Comparison of ENCODE assay signal across 14 cellular contexts in genomic region chr18:79875931-79876461, GRCh38.
"Had no signal": no experiment of that assay in that cellular context is flagged by ENCODE, and none has a peak within 500 bp of the region (broad histone marks: within the 10 kb centered on the region; RNA-seq: fewer than 3 reads in every experiment).

No MANE protein-coding gene starts in this region.

- H3K27me3 ChIP-seq: upper lobe of left lung had no signal

- DNase-seq: activated CD4-positive, alpha-beta memory T cell treated with anti-CD3 and anti-CD28 coated beads for 36 hours; activated naive CD4-positive, alpha-beta T cell treated with Interleukin-2 at 50 U/mL for 16 hours; foreskin fibroblast; glutamatergic neuron; naive thymus-derived CD8-positive, alpha-beta T cell; stimulated activated CD4-positive, alpha-beta T cell treated with anti-CD3 and anti-CD28 coated beads, Interleukin-4, amount 100 ng/mL, for 4 hours; stimulated activated CD8-positive, alpha-beta memory T cell treated with anti-CD3 and anti-CD28 coated beads, Interleukin-4, amount 100 ng/mL, for 48 hours; stimulated activated naive CD4-positive, alpha-beta T cell treated with Interleukin-2 at 50 U/mL for 16 hours had no signal

- H3K27ac Mint-ChIP-seq: activated CD4-positive, alpha-beta memory T cell treated with anti-CD3 and anti-CD28 coated beads for 36 hours; activated T-helper 1 cell treated with anti-CD3 and anti-CD28 coated beads, Interleukin-12 subunit alpha, Interleukin-12 subunit beta, Interleukin-2, Interleukin-4 antibody, amounts not matched to agents 30 ng/mL and 10 ng/mL and 1 ng/mL, durations not matched to agents 14 hours and 24 hours and 36 hours had no signal

- H3K4me3 Mint-ChIP-seq: activated CD4-positive, alpha-beta memory T cell treated with anti-CD3 and anti-CD28 coated beads for 36 hours; activated T-helper 1 cell treated with anti-CD3 and anti-CD28 coated beads, Interleukin-12 subunit alpha, Interleukin-12 subunit beta, Interleukin-2, Interleukin-4 antibody, amounts not matched to agents 30 ng/mL and 10 ng/mL and 1 ng/mL, durations not matched to agents 14 hours and 24 hours and 36 hours; naive thymus-derived CD8-positive, alpha-beta T cell had no signal

- H3K9me3 ChIP-seq: neutrophil, upper lobe of left lung had no signal

- H3K36me3 Mint-ChIP-seq: activated CD4-positive, alpha-beta memory T cell treated with anti-CD3 and anti-CD28 coated beads for 36 hours; naive thymus-derived CD8-positive, alpha-beta T cell had no signal

- H3K36me3 ChIP-seq: neutrophil, upper lobe of left lung had no signal

- H3K9me3 Mint-ChIP-seq: activated CD4-positive, alpha-beta memory T cell treated with anti-CD3 and anti-CD28 coated beads for 36 hours; activated T-helper 1 cell treated with anti-CD3 and anti-CD28 coated beads, Interleukin-12 subunit alpha, Interleukin-12 subunit beta, Interleukin-2, Interleukin-4 antibody, amounts not matched to agents 30 ng/mL and 10 ng/mL and 1 ng/mL, durations not matched to agents 14 hours and 24 hours and 36 hours; naive thymus-derived CD8-positive, alpha-beta T cell had no signal

- H3K4me3 ChIP-seq: skin epidermis, upper lobe of left lung had no signal

- ATAC-seq: naive thymus-derived CD8-positive, alpha-beta T cell; SK-N-SH treated with all-trans-retinoic acid at 6 μM for 48 hours had no signal

- H3K27ac ChIP-seq: neutrophil, skin epidermis, upper lobe of left lung, VCaP had no signal

- H3K4me1 ChIP-seq: upper lobe of left lung had no signal

- H3K4me1 Mint-ChIP-seq: naive thymus-derived CD8-positive, alpha-beta T cell had no signal
